34 cellular contexts compared by ENCODE assay signal in genomic region chr12:75865315-75865714, GRCh38.
"Had no signal": no experiment of that assay in that cellular context is flagged by ENCODE, and none has a peak within 500 bp of the region (broad histone marks: within the 10 kb centered on the region; RNA-seq: fewer than 3 reads in every experiment).

No MANE protein-coding gene starts in this region.

- DNase-seq: activated CD4-positive, alpha-beta memory T cell treated with anti-CD3 and anti-CD28 coated beads, Interleukin-2, amount 10 ng/mL, durations not matched to agents 7 days and 5 days; activated CD4-positive, alpha-beta T cell treated with anti-CD3 and anti-CD28 coated beads for 1 hour; activated CD4-positive, alpha-beta T cell treated with anti-CD3 and anti-CD28 coated beads for 48 hours; activated CD4-positive, CD25-positive, alpha-beta regulatory T cell; activated CD8-positive, alpha-beta memory T cell treated with anti-CD3 and anti-CD28 coated beads for 24 hours; activated CD8-positive, alpha-beta memory T cell treated with anti-CD3 and anti-CD28 coated beads, Interleukin-2, amount 10 ng/mL, durations not matched to agents 7 days and 5 days; activated CD8-positive, alpha-beta memory T cell treated with anti-CD3 and anti-CD28 coated beads, Interleukin-2, amount 50 U/mL, for 48 hours; activated effector memory CD4-positive, alpha-beta T cell treated with Interleukin-2 at 50 U/mL for 16 hours; activated naive CD4-positive, alpha-beta T cell treated with anti-CD3 and anti-CD28 coated beads, Interleukin-2, amount 10 ng/mL, durations not matched to agents 7 days and 5 days; activated naive CD8-positive, alpha-beta T cell treated with anti-CD3 and anti-CD28 coated beads, Interleukin-2, amount 50 U/mL, for 24 hours; activated T-cell treated with anti-CD3 and anti-CD28 coated beads, Interleukin-2, amount 50 U/mL, for 48 hours; anterior cingulate cortex; caudate nucleus; MM.1S; MV-4-11; NCI-H1092; NCI-H1436 treated with DMSO at 0.1 percent for 48 hours; NCI-H1694 treated with DMSO at 0.1 percent for 48 hours; NCI-H2029; NCI-H2171; NCI-H510A; NCI-H526; NCI-H748 treated with DMSO at 0.1 percent for 48 hours; NK-92 treated with Interleukin-12 subunit alpha and Interleukin-12 subunit beta, amount 100 ng/mL, for 24 hours; Peyer's patch; Right ventricle myocardium superior; SW 1271; T-helper 1 cell; T-helper 2 cell; T-helper 9 cell; WERI-Rb-1 had no signal

- H3K4me3 ChIP-seq: Peyer's patch had no signal

- ATAC-seq: activated CD8-positive, alpha-beta memory T cell treated with anti-CD3 and anti-CD28 coated beads, Interleukin-2, amount 10 ng/mL, durations not matched to agents 7 days and 5 days; activated naive CD8-positive, alpha-beta T cell treated with anti-CD3 and anti-CD28 coated beads, Interleukin-2, amount 50 U/mL, for 24 hours had no signal

- H3K4me1 ChIP-seq: Peyer's patch had no signal

- H3K9ac ChIP-seq: KMS-11 had no signal

- H3K27ac ChIP-seq: KMS-11, Peyer's patch, RWPE1, WERI-Rb-1 had no signal

- H3K27me3 ChIP-seq: Peyer's patch had no signal

- H3K36me3 ChIP-seq: Peyer's patch, WERI-Rb-1 had no signal

- H3K4me2 ChIP-seq: KMS-11 had no signal

- H3K9me3 ChIP-seq: Peyer's patch had no signal

- FAIRE-seq: bronchial epithelial cell had no signal
